In the genomic region with DNA sequence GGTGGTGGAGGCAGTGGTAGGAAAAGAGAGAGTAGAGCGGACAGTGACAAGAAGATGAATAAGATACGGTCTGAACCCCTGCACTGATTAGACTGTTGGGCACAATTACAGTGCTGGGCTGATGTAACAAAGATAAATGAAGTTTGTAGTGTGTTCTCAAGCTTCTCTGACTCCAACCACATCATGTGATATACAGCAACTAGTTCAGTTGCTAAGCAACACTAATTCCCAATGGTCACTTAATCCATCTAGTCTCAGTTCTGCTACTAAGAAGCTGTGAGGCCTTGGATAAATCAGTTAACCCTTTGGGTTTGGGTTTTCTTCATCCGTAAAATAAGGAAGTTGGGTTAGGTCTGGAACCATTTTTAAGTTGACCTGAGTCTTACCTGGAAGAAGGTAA, we compare ENCODE assay signal across 28 cellular contexts. TPM values are rescaled to one million over a fixed set of nuclear protein-coding genes. Genes with fewer than 3 reads are reported as not detected.
DNase-seq lines count a peak whose midpoint lies in the region; ATAC-seq, FAIRE-seq and TF ChIP-seq lines count a peak whose summit lies in the region.
"Had no signal": no experiment of that assay in that cellular context is flagged by ENCODE, and none has a peak within 500 bp of the region (broad histone marks: within the 10 kb centered on the region; RNA-seq: fewer than 3 reads in every experiment).

No MANE protein-coding gene starts in this region.

- intact Hi-C loops in lower lobe of right lung (cut with DNase I): no loop called here

- peak overlapping the region; percentile 63 for H3K27ac ChIP-seq in neural cell (ENCODE audit: low read length)
- H3K27ac ChIP-seq in lower lobe of right lung: no peak overlapping the region
- no peak overlapping the region for H3K27ac ChIP-seq in small intestine (ENCODE audit: low read depth in 1 of 2, low read length in 1 of 2)
- H3K27ac ChIP-seq: breast epithelium, coronary artery, esophagus squamous epithelium, neutrophil, prostate gland, SJSA1, upper lobe of right lung had no signal

- H2AFZ ChIP-seq in neural cell (ENCODE audit: low read depth, low read length): no peak overlapping the region

- TF ChIP-seq CTCF in neural cell (IDR thresholded peaks at IDR 0.05; ENCODE audit: poor library complexity, severe bottlenecking) (no peak), lower lobe of right lung (IDR thresholded peaks at IDR 0.05) (no peak)

- no peaks in the 10 kb centered on the region for H4K20me1 ChIP-seq in neural cell (ENCODE audit: insufficient read depth)

- no peak for FAIRE-seq in small intestine (lab: Jason Lieb, UNC)
- FAIRE-seq: G401.6, HTR-8/SVneo had no signal

- no peaks in the 10 kb centered on the region for H3K9me2 ChIP-seq in neural cell (ENCODE audit: insufficient read depth, low read length)

- no peak for ATAC-seq in lower lobe of right lung
- ATAC-seq: activated T-cell treated with anti-CD3 and anti-CD28 coated beads, Interleukin-2, amount 50 U/mL, for 4 hours; upper lobe of right lung had no signal

- no peaks in the 10 kb centered on the region for H3K79me2 ChIP-seq in neural cell (replicated peaks; ENCODE audit: insufficient read depth, low read length)

- H3K27me3 ChIP-seq in neural cell (ENCODE audit: insufficient read depth, low read depth, low read length) (no peaks in the 10 kb centered on the region), lower lobe of right lung (ENCODE audit: low read depth) (no peaks in the 10 kb centered on the region), small intestine (ENCODE audit: control insufficient read depth in 2 of 2, insufficient read depth in 2 of 2, low read length in 2 of 2) (no peaks in the 10 kb centered on the region)
- H3K27me3 ChIP-seq: breast epithelium, esophagus squamous epithelium, SJSA1, upper lobe of right lung had no signal

- no peak overlapping the region for H3K9ac ChIP-seq in neural cell (ENCODE audit: low read length)

- H3K4me1 ChIP-seq in lower lobe of right lung (peaks cover 5% of the 10 kb centered on the region), small intestine (ENCODE audit: control insufficient read depth in 2 of 2, insufficient read depth in 1 of 2, low read depth in 1 of 2, low read length in 1 of 2) (peaks cover 0 to 4% of the 10 kb centered on the region in 2 donors)
- H3K4me1 ChIP-seq: breast epithelium, prostate gland, SJSA1 had no signal

- peak; percentile 20 for TF ChIP-seq EP300 in neural cell (conservative IDR thresholded peaks at IDR 0.05; ENCODE audit: poor library complexity, severe bottlenecking)

- 67 to 75% (median 72%) methylated on average over 3 of the region's 3 CpGs for whole genome bisulfite sequencing in small intestine, 3 donors

- H3K9me3 ChIP-seq in neural cell (ENCODE audit: low read length): no peaks in the 10 kb centered on the region
- no peaks in the 10 kb centered on the region for H3K9me3 ChIP-seq in lower lobe of right lung
- no peaks in the 10 kb centered on the region for H3K9me3 ChIP-seq in small intestine (ENCODE audit: control insufficient read depth, low read depth)
- H3K9me3 ChIP-seq: breast epithelium, esophagus squamous epithelium, neutrophil, prostate gland, SJSA1, upper lobe of right lung had no signal

- peak; percentile 48 for DNase-seq in LHCN-M2 (ENCODE audit: low read depth)
- DNase-seq in NCI-H82 treated with DMSO at 0.1 percent for 48 hours (lab: John Stamatoyannopoulos, UW; ENCODE audit: unreplicated experiment): peak; percentile 79
- DNase-seq in dedifferentiated amniotic fluid mesenchymal stem cell (ENCODE audit: extremely low spot score): peak; percentile 31
- DNase-seq in GM19238 (ENCODE audit: insufficient read length, low spot score): no peak
- DNase-seq in lower lobe of right lung: no peak
- no peak for DNase-seq in small intestine
- no peak for DNase-seq in stimulated activated naive CD4-positive, alpha-beta T cell treated with Interleukin-2 at 50 U/mL for 16 hours (lab: John Stamatoyannopoulos, UW)
- DNase-seq: activated CD4-positive, alpha-beta T cell treated with anti-CD3 and anti-CD28 coated beads for 48 hours; activated naive CD4-positive, alpha-beta T cell treated with Interleukin-2 at 50 U/mL for 16 hours; activated T-cell treated with anti-CD3 and anti-CD28 coated beads, Interleukin-2, amount 50 U/mL, for 4 hours; amniotic stem cell; CD4-positive, alpha-beta T cell; esophagus squamous epithelium; head of caudate nucleus; KG1; mammary epithelial cell; NCI-H187; NCI-H510A treated with DMSO at 0.1 percent for 48 hours; substantia nigra; upper lobe of right lung had no signal

- H3K4me3 ChIP-seq in neural cell (ENCODE audit: low read length) (peak overlapping the region; percentile 50), lower lobe of right lung (no peak overlapping the region), small intestine (ENCODE audit: low read depth in 1 of 2, low read length in 2 of 2) (no peak overlapping the region)
- H3K4me3 ChIP-seq: breast epithelium, coronary artery, esophagus squamous epithelium, prostate gland, SJSA1, upper lobe of right lung had no signal

- H3K4me2 ChIP-seq in neural cell (ENCODE audit: low read length): peak overlapping the region; percentile 46

- no peaks in the 10 kb centered on the region for H3F3A ChIP-seq in neural cell (ENCODE audit: insufficient read depth, low read length, poor library complexity, severe bottlenecking)

- TF ChIP-seq RAD21 in neural cell (conservative IDR thresholded peaks at IDR 0.05): no peak

- H3K36me3 ChIP-seq in neural cell (ENCODE audit: insufficient read depth, low read length) (no peaks in the 10 kb centered on the region), lower lobe of right lung (no peaks in the 10 kb centered on the region), small intestine (ENCODE audit: control insufficient read depth in 2 of 2, insufficient read depth in 2 of 2, low read length in 2 of 2) (no peaks in the 10 kb centered on the region)
- H3K36me3 ChIP-seq: breast epithelium, esophagus squamous epithelium, neutrophil, prostate gland, upper lobe of right lung had no signal

TF ChIP-seq in neural cell, 6 proteins besides CTCF, POLR2A, EP300 and RAD21:
- TF ChIP-seq, protein P1, sequence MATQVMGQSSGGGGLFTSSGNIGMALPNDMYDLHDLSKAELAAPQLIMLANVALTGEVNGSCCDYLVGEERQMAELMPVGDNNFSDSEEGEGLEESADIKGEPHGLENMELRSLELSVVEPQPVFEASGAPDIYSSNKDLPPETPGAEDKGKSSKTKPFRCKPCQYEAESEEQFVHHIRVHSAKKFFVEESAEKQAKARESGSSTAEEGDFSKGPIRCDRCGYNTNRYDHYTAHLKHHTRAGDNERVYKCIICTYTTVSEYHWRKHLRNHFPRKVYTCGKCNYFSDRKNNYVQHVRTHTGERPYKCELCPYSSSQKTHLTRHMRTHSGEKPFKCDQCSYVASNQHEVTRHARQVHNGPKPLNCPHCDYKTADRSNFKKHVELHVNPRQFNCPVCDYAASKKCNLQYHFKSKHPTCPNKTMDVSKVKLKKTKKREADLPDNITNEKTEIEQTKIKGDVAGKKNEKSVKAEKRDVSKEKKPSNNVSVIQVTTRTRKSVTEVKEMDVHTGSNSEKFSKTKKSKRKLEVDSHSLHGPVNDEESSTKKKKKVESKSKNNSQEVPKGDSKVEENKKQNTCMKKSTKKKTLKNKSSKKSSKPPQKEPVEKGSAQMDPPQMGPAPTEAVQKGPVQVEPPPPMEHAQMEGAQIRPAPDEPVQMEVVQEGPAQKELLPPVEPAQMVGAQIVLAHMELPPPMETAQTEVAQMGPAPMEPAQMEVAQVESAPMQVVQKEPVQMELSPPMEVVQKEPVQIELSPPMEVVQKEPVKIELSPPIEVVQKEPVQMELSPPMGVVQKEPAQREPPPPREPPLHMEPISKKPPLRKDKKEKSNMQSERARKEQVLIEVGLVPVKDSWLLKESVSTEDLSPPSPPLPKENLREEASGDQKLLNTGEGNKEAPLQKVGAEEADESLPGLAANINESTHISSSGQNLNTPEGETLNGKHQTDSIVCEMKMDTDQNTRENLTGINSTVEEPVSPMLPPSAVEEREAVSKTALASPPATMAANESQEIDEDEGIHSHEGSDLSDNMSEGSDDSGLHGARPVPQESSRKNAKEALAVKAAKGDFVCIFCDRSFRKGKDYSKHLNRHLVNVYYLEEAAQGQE (IDR thresholded peaks at IDR 0.05; ENCODE audit: borderline replicate concordance): no peak

RNA-seq across cellular contexts. Expression of gene DDR2, which starts 17.3 kb away (rescaled TPM):
- total RNA-seq in LHCN-M2 (2014; rRNA removed) (55.3 and 73.1 TPM in 2 replicates), lower lobe of right lung (47.0 TPM)
- 16.0 TPM for polyA plus RNA-seq in LHCN-M2 (2012)
- polyA plus RNA-seq in neural cell (0.69 and 0.76 TPM in 2 replicates), small intestine (10 to 100 TPM in 1 of 3 donors, 1 to 10 TPM in 1, under 1 TPM in 1; 0.89 to 11.1 (median 2.7) TPM)
- 0.93 and 2.9 TPM in 2 replicates for polyA minus RNA-seq in neural cell

Comparison
In these comparisons a context has a peak if more than half of its experiments do, and no peak if none do; other contexts are left out.
1. DNase-seq: peak in LHCN-M2 (single experiment), NCI-H82 treated with DMSO at 0.1 percent for 48 hours (single experiment) and dedifferentiated amniotic fluid mesenchymal stem cell (single experiment); none in GM19238 (single experiment), lower lobe of right lung (single experiment), small intestine (single experiment) and stimulated activated naive CD4-positive, alpha-beta T cell treated with Interleukin-2 at 50 U/mL for 16 hours (single experiment).